Comparison of ENCODE assay signal across 21 cellular contexts in genomic region chr7:151963895-151964870, GRCh38. TPM values are rescaled to one million over a fixed set of nuclear protein-coding genes. Genes with fewer than 3 reads are reported as not detected.
"Had no signal": no experiment of that assay in that cellular context is flagged by ENCODE, and none has a peak within 500 bp of the region (broad histone marks: within the 10 kb centered on the region; RNA-seq: fewer than 3 reads in every experiment).

No MANE protein-coding gene starts in this region.

- H3K36me3 Mint-ChIP-seq: natural killer cell, type B pancreatic cell had no signal

- H3K27ac ChIP-seq: colonic mucosa, heart right ventricle, parathyroid adenoma, thyroid gland had no signal

- H3K27me3 ChIP-seq: colonic mucosa, heart right ventricle, thyroid gland had no signal

- H3K4me3 Mint-ChIP-seq: natural killer cell, type B pancreatic cell had no signal

- DNase-seq: colonic mucosa; dermis blood vessel endothelial cell; heart right ventricle; hypothalamus; kidney glomerular epithelial cell; mammary epithelial cell; natural killer cell; occipital lobe; small intestine; stimulated activated CD4-positive, alpha-beta T cell treated with anti-CD3 and anti-CD28 coated beads, Interleukin-12 subunit alpha, Interleukin-12 subunit beta, amount 100 ng/mL, for 4 hours; stimulated activated naive CD4-positive, alpha-beta T cell treated with Interleukin-2 at 50 U/mL for 16 hours had no signal

- H3K4me1 Mint-ChIP-seq: natural killer cell had no signal

- H3K4me3 ChIP-seq: colonic mucosa, heart right ventricle, thyroid gland had no signal

- H3K9me3 ChIP-seq: colonic mucosa, heart right ventricle, thyroid gland had no signal

- ATAC-seq: natural killer cell had no signal

- H3K4me1 ChIP-seq: colonic mucosa, heart right ventricle, parathyroid adenoma had no signal

- H3K36me3 ChIP-seq: colonic mucosa, heart right ventricle, thyroid gland had no signal

- H3K27ac Mint-ChIP-seq: natural killer cell, type B pancreatic cell had no signal

- H3K9ac ChIP-seq: parathyroid adenoma had no signal

- H3K9me3 Mint-ChIP-seq: natural killer cell, type B pancreatic cell had no signal

RNA-seq across cellular contexts. Expression of gene GALNTL5, which starts 7.9 kb away (rescaled TPM):
- total RNA-seq: colonic mucosa, dermis blood vessel endothelial cell, epithelial cell of proximal tubule, frontal cortex, glomerular endothelial cell, lower leg skin, mammary epithelial cell, mucosa of gallbladder, myocyte, natural killer cell, occipital lobe, pulmonary artery endothelial cell had no signal
- polyA plus RNA-seq: heart right ventricle, mammary epithelial cell, small intestine had no signal
